Comparison of ENCODE assay signal across 20 cellular contexts in the genomic region with DNA sequence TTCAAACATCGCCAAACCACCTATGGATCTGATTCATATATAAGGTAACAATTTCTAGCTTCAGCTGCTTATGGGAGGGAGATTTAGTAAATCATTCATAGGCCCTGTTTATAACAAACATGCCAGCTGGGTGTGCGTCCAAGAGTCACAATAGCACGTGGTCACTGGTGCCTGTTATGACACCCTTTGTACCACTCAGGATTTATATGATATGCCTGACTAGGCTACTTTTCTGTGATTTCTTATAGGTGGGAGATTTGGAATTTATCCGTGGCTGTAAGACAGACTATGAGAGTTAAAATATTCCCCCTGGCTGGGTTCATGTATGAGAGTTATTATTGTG. TPM values are rescaled to one million over a fixed set of nuclear protein-coding genes. Genes with fewer than 3 reads are reported as not detected.
"Had no signal": no experiment of that assay in that cellular context is flagged by ENCODE, and none has a peak within 500 bp of the region (broad histone marks: within the 10 kb centered on the region; RNA-seq: fewer than 3 reads in every experiment).

No MANE protein-coding gene starts in this region.

RNA-seq across cellular contexts. Expression of a gene that starts 13.1 kb away (rescaled TPM):
- total RNA-seq: activated naive CD4-positive, alpha-beta T cell treated with anti-CD3 and anti-CD28 coated beads for 36 hours; activated naive CD4-positive, alpha-beta T cell treated with anti-CD3 and anti-CD28 coated beads, Interleukin-2, amount 50 U/mL, for 72 hours; activated naive CD8-positive, alpha-beta T cell treated with anti-CD3 and anti-CD28 coated beads for 36 hours; activated naive CD8-positive, alpha-beta T cell treated with anti-CD3 and anti-CD28 coated beads, Interleukin-2, amount 10 ng/mL, durations not matched to agents 7 days and 5 days; activated T-cell treated with anti-CD3 and anti-CD28 coated beads, Interleukin-2, amount 50 U/mL, for 4 hours; activated T-cell treated with anti-CD3 and anti-CD28 coated beads, Interleukin-2, amount 50 U/mL, for 72 hours; activated T-helper 1 cell treated with anti-CD3 and anti-CD28 coated beads, Interleukin-12 subunit alpha, Interleukin-12 subunit beta, Interleukin-2, Interleukin-4 antibody, amounts not matched to agents 30 ng/mL and 10 ng/mL and 1 ng/mL, durations not matched to agents 14 hours and 24 hours and 36 hours; activated T-helper 17 cell treated with anti-CD3 and anti-CD28 coated beads, Interleukin-2, amount 50 U/mL, for 72 hours; activated T-helper 2 cell treated with anti-CD3 and anti-CD28 coated beads, Interferon-gamma antibody, Interleukin-2, Interleukin-4, amounts not matched to agents 10 μg/mL and 5 μg/mL and 100 μg/mL, durations not matched to agents 14 hours and 24 hours and 36 hours; adrenal gland; aorta; ascending aorta; astrocyte; body of pancreas; breast epithelium; bronchial epithelial cell; cardiac muscle cell; cardiac septum; cerebellum; chondrocyte had no signal
